8 cellular contexts compared by ENCODE assay signal in the genomic region with DNA sequence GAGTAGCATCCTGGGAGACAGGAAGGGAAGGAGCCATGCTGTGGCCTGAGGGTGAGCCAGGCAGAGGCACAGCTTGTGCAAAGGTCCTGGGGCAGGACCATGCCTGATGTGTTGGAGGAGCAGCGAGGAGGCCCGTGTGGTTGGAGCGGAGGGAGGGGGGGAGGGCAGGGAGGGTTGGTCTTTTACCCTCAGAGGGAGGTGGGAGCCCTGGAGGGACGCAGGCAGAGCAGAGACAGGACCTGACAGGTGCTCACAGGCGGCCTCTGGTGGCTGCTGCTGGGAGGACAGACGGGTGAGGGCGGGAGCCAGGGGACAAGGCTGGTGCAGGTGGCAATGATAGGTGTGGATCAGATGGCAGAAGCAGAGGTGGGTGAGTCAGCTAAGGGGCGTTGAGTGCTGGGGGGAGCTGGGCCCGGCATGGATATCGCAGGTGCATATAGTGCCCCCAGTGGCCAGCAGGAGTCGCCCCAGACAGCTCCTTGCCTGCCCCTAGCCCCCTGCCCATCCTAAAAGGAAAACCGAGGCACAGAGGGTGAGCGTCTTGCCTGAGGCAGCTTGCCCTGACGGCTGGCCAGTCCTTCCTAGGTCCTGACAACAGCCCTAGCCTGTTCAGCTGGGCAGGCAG. TPM values are rescaled to one million over a fixed set of nuclear protein-coding genes. Genes with fewer than 3 reads are reported as not detected.
DNase-seq lines count a peak whose midpoint lies in the region; ATAC-seq lines count a peak whose summit lies in the region.

No MANE protein-coding gene starts in this region.

- peaks cover 11% of the 10 kb centered on the region for H3K4me1 Mint-ChIP-seq in activated CD4-positive, alpha-beta T cell treated with anti-CD3 and anti-CD28 coated beads, Interleukin-2, amount 10 ng/mL, durations not matched to agents 24 days and 14 days
- peaks cover 21% of the 10 kb centered on the region for H3K4me1 Mint-ChIP-seq in dendritic cell treated with granulocyte-macrophage colony-stimulating factor and Interleukin-4, amounts not matched to agents 40 ng/mL and 50 ng/mL, for 4 days (ENCODE audit: low read depth)

- no peak overlapping the region for H3K4me3 Mint-ChIP-seq in activated CD4-positive, alpha-beta T cell treated with anti-CD3 and anti-CD28 coated beads, Interleukin-2, amount 10 ng/mL, durations not matched to agents 24 days and 14 days
- H3K4me3 Mint-ChIP-seq in dendritic cell treated with granulocyte-macrophage colony-stimulating factor and Interleukin-4, amounts not matched to agents 40 ng/mL and 50 ng/mL, for 4 days = no peak overlapping the region

- no peaks in the 10 kb centered on the region for H3K9me3 Mint-ChIP-seq in activated CD4-positive, alpha-beta T cell treated with anti-CD3 and anti-CD28 coated beads, Interleukin-2, amount 10 ng/mL, durations not matched to agents 24 days and 14 days
- H3K9me3 Mint-ChIP-seq in dendritic cell treated with granulocyte-macrophage colony-stimulating factor and Interleukin-4, amounts not matched to agents 40 ng/mL and 50 ng/mL, for 4 days = no peaks in the 10 kb centered on the region

- DNase-seq in GDM1 (lab: John Stamatoyannopoulos, UW) (peak; percentile 25), NCI-H1436 (lab: John Stamatoyannopoulos, UW) (peak; percentile 70), myocyte (ENCODE audit: low read depth) (peak; percentile 17), ureter (ENCODE audit: low spot score) (no peak)
- peak; percentile 92 for DNase-seq in activated CD4-positive, alpha-beta T cell treated with anti-CD3 and anti-CD28 coated beads, Interleukin-2, amount 10 ng/mL, durations not matched to agents 24 days and 14 days
- peak; percentile 73 for DNase-seq in stimulated activated naive CD4-positive, alpha-beta T cell treated with Interleukin-2 at 50 U/mL for 16 hours (lab: John Stamatoyannopoulos, UW)

- no peak overlapping the region for H3K27ac Mint-ChIP-seq in activated CD4-positive, alpha-beta T cell treated with anti-CD3 and anti-CD28 coated beads, Interleukin-2, amount 10 ng/mL, durations not matched to agents 24 days and 14 days
- H3K27ac Mint-ChIP-seq in dendritic cell treated with granulocyte-macrophage colony-stimulating factor and Interleukin-4, amounts not matched to agents 40 ng/mL and 50 ng/mL, for 4 days = peak overlapping the region; percentile 79

- no peak for ATAC-seq in HG03432 (IDR thresholded peaks at IDR 0.05; ENCODE audit: unreplicated experiment)

- H3K27me3 Mint-ChIP-seq in activated CD4-positive, alpha-beta T cell treated with anti-CD3 and anti-CD28 coated beads, Interleukin-2, amount 10 ng/mL, durations not matched to agents 24 days and 14 days = peaks cover 5% of the 10 kb centered on the region
- H3K27me3 Mint-ChIP-seq in dendritic cell treated with granulocyte-macrophage colony-stimulating factor and Interleukin-4, amounts not matched to agents 40 ng/mL and 50 ng/mL, for 4 days = no peaks in the 10 kb centered on the region

- intact Hi-C loops in activated CD4-positive, alpha-beta T cell treated with anti-CD3 and anti-CD28 coated beads, Interleukin-2, amount 10 ng/mL, durations not matched to agents 24 days and 14 days (cut with micrococcal nuclease) = no loop called here
- intact Hi-C loops in dendritic cell treated with granulocyte-macrophage colony-stimulating factor and Interleukin-4, amounts not matched to agents 40 ng/mL and 50 ng/mL, for 4 days (cut with micrococcal nuclease) = loop anchor here (5.0 kb wide), 1 partner anchor 36 kb away; no protein-coding TSS in a partner anchor

- peaks cover 2% of the 10 kb centered on the region for H3K36me3 Mint-ChIP-seq in activated CD4-positive, alpha-beta T cell treated with anti-CD3 and anti-CD28 coated beads, Interleukin-2, amount 10 ng/mL, durations not matched to agents 24 days and 14 days (ENCODE audit: low read depth)
- peaks cover 14% of the 10 kb centered on the region for H3K36me3 Mint-ChIP-seq in dendritic cell treated with granulocyte-macrophage colony-stimulating factor and Interleukin-4, amounts not matched to agents 40 ng/mL and 50 ng/mL, for 4 days (ENCODE audit: low read depth)

RNA-seq across cellular contexts. Expression of a gene that starts 9.8 kb away (rescaled TPM):
- 134 and 135 TPM in 2 replicates for total RNA-seq in activated CD4-positive, alpha-beta T cell treated with anti-CD3 and anti-CD28 coated beads, Interleukin-2, amount 10 ng/mL, durations not matched to agents 24 days and 14 days
- total RNA-seq in myocyte = 0.05 and 0.47 TPM in 2 replicates
- not detected for polyA plus RNA-seq in myocyte (2012)
- 28.5 TPM for total RNA-seq in ureter

RNA-seq across cellular contexts. Expression of a gene that starts 31.9 kb away (rescaled TPM):
- 7.4 and 10.1 TPM in 2 replicates for total RNA-seq in activated CD4-positive, alpha-beta T cell treated with anti-CD3 and anti-CD28 coated beads, Interleukin-2, amount 10 ng/mL, durations not matched to agents 24 days and 14 days
- total RNA-seq in myocyte (52.1 and 54.6 TPM in 2 replicates), ureter (68.5 TPM)
- 68.1 TPM for polyA plus RNA-seq in myocyte (2012)

RNA-seq across cellular contexts. Expression of a gene that starts 52.6 kb away (rescaled TPM):
- total RNA-seq in activated CD4-positive, alpha-beta T cell treated with anti-CD3 and anti-CD28 coated beads, Interleukin-2, amount 10 ng/mL, durations not matched to agents 24 days and 14 days = 41.8 and 43.7 TPM in 2 replicates
- total RNA-seq in myocyte = 0.29 TPM in 1 of 2 replicates, not detected in the other
- 0.06 TPM for polyA plus RNA-seq in myocyte (2012)
- 0.89 TPM for total RNA-seq in ureter

RNA-seq across cellular contexts. Expression of a gene that starts 59.7 kb away (rescaled TPM):
- 114 and 116 TPM in 2 replicates for total RNA-seq in activated CD4-positive, alpha-beta T cell treated with anti-CD3 and anti-CD28 coated beads, Interleukin-2, amount 10 ng/mL, durations not matched to agents 24 days and 14 days
- 58.1 and 61.5 TPM in 2 replicates for total RNA-seq in myocyte
- 68.8 TPM for polyA plus RNA-seq in myocyte (2012)
- 69.2 TPM for total RNA-seq in ureter

Comparison
In these comparisons a context has a peak if more than half of its experiments do, and no peak if none do; other contexts are left out.
1. RNA of a gene that starts 9.8 kb away (total RNA-seq): 134 to 135 TPM in activated CD4-positive, alpha-beta T cell treated with anti-CD3 and anti-CD28 coated beads, Interleukin-2, amount 10 ng/mL, durations not matched to agents 24 days and 14 days and 28.5 TPM in ureter (single experiment); 0.05 to 0.47 TPM in myocyte; every median in the first group is over 10 times any median in the second.
2. RNA of a gene that starts 52.6 kb away (total RNA-seq): 41.8 to 43.7 TPM in activated CD4-positive, alpha-beta T cell treated with anti-CD3 and anti-CD28 coated beads, Interleukin-2, amount 10 ng/mL, durations not matched to agents 24 days and 14 days; 0.89 TPM in ureter (single experiment) and 0.29 TPM in myocyte; every median in the first group is over 10 times any median in the second.